ENCODE assay signal across 29 cellular contexts in the genomic region with DNA sequence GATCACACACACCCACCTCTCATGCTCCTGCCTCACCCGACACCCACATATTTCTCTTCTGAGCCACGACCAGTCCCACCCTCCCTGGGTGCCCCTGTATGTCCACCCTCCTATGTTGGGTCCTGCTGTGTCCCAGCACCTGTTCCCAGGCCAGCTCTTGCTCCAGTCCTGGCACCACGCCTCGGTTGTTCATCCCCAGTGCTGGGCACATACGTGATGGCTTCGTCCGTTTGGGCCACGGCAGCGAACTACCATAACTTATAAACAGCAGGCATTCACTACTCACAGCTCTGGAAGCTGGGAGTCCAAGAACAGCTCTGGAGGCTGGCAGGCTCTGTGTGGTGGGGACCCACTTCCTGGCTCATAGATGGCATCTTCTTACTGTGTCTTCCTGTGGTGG.
"Had no signal": no experiment of that assay in that cellular context is flagged by ENCODE, and none has a peak within 500 bp of the region (broad histone marks: within the 10 kb centered on the region; RNA-seq: fewer than 3 reads in every experiment).

No MANE protein-coding gene starts in this region.

- H3K4me1 Mint-ChIP-seq: activated CD4-positive, alpha-beta memory T cell treated with anti-CD3 and anti-CD28 coated beads, Interleukin-2, amount 10 ng/mL, durations not matched to agents 7 days and 5 days; activated CD8-positive, alpha-beta memory T cell treated with anti-CD3 and anti-CD28 coated beads, Interleukin-2, amount 10 ng/mL, durations not matched to agents 7 days and 5 days had no signal

- DNase-seq: activated CD4-positive, alpha-beta memory T cell treated with anti-CD3 and anti-CD28 coated beads, Interleukin-2, amount 10 ng/mL, durations not matched to agents 7 days and 5 days; activated CD4-positive, alpha-beta T cell treated with anti-CD3 and anti-CD28 coated beads for 1 hour; activated CD4-positive, alpha-beta T cell treated with anti-CD3 and anti-CD28 coated beads for 48 hours; activated CD4-positive, CD25-positive, alpha-beta regulatory T cell; activated CD8-positive, alpha-beta memory T cell treated with anti-CD3 and anti-CD28 coated beads for 24 hours; activated CD8-positive, alpha-beta memory T cell treated with anti-CD3 and anti-CD28 coated beads, Interleukin-2, amount 10 ng/mL, durations not matched to agents 7 days and 5 days; activated CD8-positive, alpha-beta memory T cell treated with anti-CD3 and anti-CD28 coated beads, Interleukin-2, amount 50 U/mL, for 48 hours; activated gamma-delta T cell; activated naive CD4-positive, alpha-beta T cell treated with anti-CD3 and anti-CD28 coated beads for 36 hours; activated T-cell treated with anti-CD3 and anti-CD28 coated beads, Interleukin-2, amount 50 U/mL, for 48 hours; amniotic stem cell; aorta; brain microvascular endothelial cell; Kasumi-1; KG1; MG63; NCI-H1092; NCI-H1436 treated with DMSO at 0.1 percent for 48 hours; NCI-H1694 treated with DMSO at 0.1 percent for 48 hours; NCI-H2029; NCI-H345; NCI-H524 treated with DMSO at 0.1 percent for 48 hours; SHP77; SJCRH30; T1000; WERI-Rb-1 had no signal

- ATAC-seq: activated CD8-positive, alpha-beta memory T cell treated with anti-CD3 and anti-CD28 coated beads, Interleukin-2, amount 10 ng/mL, durations not matched to agents 7 days and 5 days; activated naive CD4-positive, alpha-beta T cell treated with anti-CD3 and anti-CD28 coated beads, Interleukin-2, amount 50 U/mL, for 72 hours; Panc1 had no signal

- H3K4me3 Mint-ChIP-seq: activated CD4-positive, alpha-beta memory T cell treated with anti-CD3 and anti-CD28 coated beads, Interleukin-2, amount 10 ng/mL, durations not matched to agents 7 days and 5 days; activated CD8-positive, alpha-beta memory T cell treated with anti-CD3 and anti-CD28 coated beads, Interleukin-2, amount 10 ng/mL, durations not matched to agents 7 days and 5 days; activated naive CD4-positive, alpha-beta T cell treated with anti-CD3 and anti-CD28 coated beads for 36 hours; central memory CD8-positive, alpha-beta T cell had no signal

- H3K9me3 Mint-ChIP-seq: activated CD4-positive, alpha-beta memory T cell treated with anti-CD3 and anti-CD28 coated beads, Interleukin-2, amount 10 ng/mL, durations not matched to agents 7 days and 5 days; central memory CD8-positive, alpha-beta T cell had no signal

- H3K27ac Mint-ChIP-seq: activated CD4-positive, alpha-beta memory T cell treated with anti-CD3 and anti-CD28 coated beads, Interleukin-2, amount 10 ng/mL, durations not matched to agents 7 days and 5 days; activated CD8-positive, alpha-beta memory T cell treated with anti-CD3 and anti-CD28 coated beads, Interleukin-2, amount 10 ng/mL, durations not matched to agents 7 days and 5 days; activated naive CD4-positive, alpha-beta T cell treated with anti-CD3 and anti-CD28 coated beads for 36 hours; activated naive CD4-positive, alpha-beta T cell treated with anti-CD3 and anti-CD28 coated beads, Interleukin-2, amount 50 U/mL, for 72 hours had no signal

- H3K36me3 Mint-ChIP-seq: activated CD8-positive, alpha-beta memory T cell treated with anti-CD3 and anti-CD28 coated beads, Interleukin-2, amount 10 ng/mL, durations not matched to agents 7 days and 5 days had no signal
